Comparison of ENCODE assay signal across 8 cellular contexts in genomic region chr1:161639193-161639592, GRCh38. TPM values are rescaled to one million over a fixed set of nuclear protein-coding genes. Genes with fewer than 3 reads are reported as not detected.
"Had no signal": no experiment of that assay in that cellular context is flagged by ENCODE, and none has a peak within 500 bp of the region (broad histone marks: within the 10 kb centered on the region; RNA-seq: fewer than 3 reads in every experiment).

No MANE protein-coding gene starts in this region.

RNA-seq across cellular contexts. Expression of gene FCGR3B, which starts 8.2 kb away (rescaled TPM):
- total RNA-seq: kidney epithelial cell; lung microvascular endothelial cell; mammary epithelial cell; mesothelial cell of epicardium; myocyte; naive thymus-derived CD8-positive, alpha-beta T cell had no signal
- polyA plus RNA-seq: keratinocyte; mammary epithelial cell; naive thymus-derived CD4-positive, alpha-beta T cell had no signal

RNA-seq across cellular contexts. Expression of gene FCGR2B, which starts 23.8 kb away (rescaled TPM):
- total RNA-seq: kidney epithelial cell, lung microvascular endothelial cell, mammary epithelial cell, mesothelial cell of epicardium, myocyte had no signal
- polyA plus RNA-seq: keratinocyte, mammary epithelial cell had no signal
